In the genomic region with DNA sequence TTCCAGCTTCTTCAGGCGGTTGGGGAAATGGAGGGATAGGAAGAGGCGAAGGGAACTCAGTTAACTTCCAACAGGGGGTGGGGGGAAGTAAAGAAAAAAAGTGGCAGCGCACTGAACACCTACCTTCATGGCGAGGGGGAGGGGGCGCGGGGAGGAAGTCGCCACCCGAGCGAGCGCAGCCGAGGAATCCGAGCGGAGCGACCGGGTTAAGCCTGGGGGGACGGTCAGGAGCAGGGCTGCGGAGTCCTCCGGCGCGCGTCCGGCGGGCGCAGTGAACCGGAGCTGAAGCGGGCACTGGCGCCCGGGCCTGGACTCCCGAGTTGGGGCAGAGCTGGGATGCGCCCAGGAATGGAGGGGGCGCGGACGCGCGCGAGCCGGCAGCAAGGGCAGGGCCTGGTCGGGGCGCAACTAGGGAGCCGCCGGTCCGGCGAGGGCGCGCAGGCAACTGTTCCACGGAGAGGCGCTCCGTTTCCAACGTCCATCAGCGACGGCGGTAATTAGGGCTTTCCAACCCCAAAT, we compare ENCODE assay signal across 8 cellular contexts. TPM values are rescaled to one million over a fixed set of nuclear protein-coding genes. Genes with fewer than 3 reads are reported as not detected.
DNase-seq lines count a peak whose midpoint lies in the region; ATAC-seq, FAIRE-seq and TF ChIP-seq lines count a peak whose summit lies in the region.

TSS of gene WNT5A (minus strand) at position 450 of the 519 bp plus-strand sequence. CDS start at position 129, 321 bp downstream.

- TF ChIP-seq POLR2A in GM18505 (IDR thresholded peaks at IDR 0.05; ENCODE audit: borderline replicate concordance, extremely low read depth, insufficient read depth, insufficient read length), result no peak
- TF ChIP-seq POLR2A in GM12891 (IDR thresholded peaks at IDR 0.05; ENCODE audit: low read depth, low read length), result no peak

- H3K4me3 ChIP-seq in BJ (ENCODE audit: low read depth, low read length) (peak within 1 kb of the TSS; percentile 68), astrocyte of the cerebellum (ENCODE audit: low read depth, low read length) (peak within 1 kb of the TSS; percentile 83)

- H3K27ac Mint-ChIP-seq in IgD-negative memory B cell, result peak within 1 kb of the TSS in 1 of 3 donors; percentile 69
- no peak within 1 kb of the TSS for H3K27ac Mint-ChIP-seq in stimulated activated memory B cell treated with anti-CD40 and anti-IgM and Interleukin-4, amounts not matched to agents 10 μg/mL and 1 μg/mL and 100 μg/mL, for 72 hours

- H3K4me3 Mint-ChIP-seq in IgD-negative memory B cell, result peak within 1 kb of the TSS; percentile 70 to 89 (median 79)
- peak within 1 kb of the TSS; percentile 71 for H3K4me3 Mint-ChIP-seq in stimulated activated memory B cell treated with anti-CD40 and anti-IgM and Interleukin-4, amounts not matched to agents 10 μg/mL and 1 μg/mL and 100 μg/mL, for 72 hours

- TF ChIP-seq CTCF in BJ (IDR thresholded peaks at IDR 0.05; ENCODE audit: insufficient read depth, low read depth, low read length) (no peak), astrocyte of the cerebellum (IDR thresholded peaks at IDR 0.05; ENCODE audit: low read depth, low read length, missing control alignments) (no peak)

- peaks cover 6% of the 10 kb centered on the region for H3K36me3 ChIP-seq in BJ (ENCODE audit: control insufficient read depth, insufficient read depth, low read length)

- CTCF ChIA-PET in BJ (lab: Yijun Ruan, JAX), result interaction anchor here (0.6 to 1.8 kb wide), 7 partner anchors 38 to 298 kb away, joined by 3 to 13 read pairs (median 4); no protein-coding TSS in a partner anchor

- ATAC-seq in stimulated activated memory B cell treated with anti-CD40 and anti-IgM and Interleukin-4, amounts not matched to agents 10 μg/mL and 1 μg/mL and 100 μg/mL, for 72 hours, result no peak
- ATAC-seq in GM18505 (IDR thresholded peaks at IDR 0.05; ENCODE audit: unreplicated experiment) (no peak), GM18867 (IDR thresholded peaks at IDR 0.05; ENCODE audit: unreplicated experiment) (no peak)

- FAIRE-seq in GM12891 (lab: Jason Lieb, UNC), result no peak

- peaks cover 0 to 5% (median 0%) of the 10 kb centered on the region in 3 donors for H3K9me3 Mint-ChIP-seq in IgD-negative memory B cell
- H3K9me3 Mint-ChIP-seq in stimulated activated memory B cell treated with anti-CD40 and anti-IgM and Interleukin-4, amounts not matched to agents 10 μg/mL and 1 μg/mL and 100 μg/mL, for 72 hours, result no peaks in the 10 kb centered on the region

- no peaks in the 10 kb centered on the region for H3K27me3 ChIP-seq in BJ (ENCODE audit: control insufficient read depth, insufficient read depth, low read length)

- no peaks in the 10 kb centered on the region for H3K36me3 Mint-ChIP-seq in IgD-negative memory B cell
- H3K36me3 Mint-ChIP-seq in stimulated activated memory B cell treated with anti-CD40 and anti-IgM and Interleukin-4, amounts not matched to agents 10 μg/mL and 1 μg/mL and 100 μg/mL, for 72 hours, result no peaks in the 10 kb centered on the region

- peaks cover 64% of the 10 kb centered on the region for H3K27me3 Mint-ChIP-seq in IgD-negative memory B cell
- peaks cover 88% of the 10 kb centered on the region for H3K27me3 Mint-ChIP-seq in stimulated activated memory B cell treated with anti-CD40 and anti-IgM and Interleukin-4, amounts not matched to agents 10 μg/mL and 1 μg/mL and 100 μg/mL, for 72 hours

- DNase-seq in BJ (ENCODE audit: low read depth) (no peak), astrocyte of the cerebellum (ENCODE audit: low read depth) (no peak), islet precursor cell (peak; percentile 89), GM12891 (ENCODE audit: insufficient read length, low spot score) (no peak)

- peaks cover 11 to 30% (median 14%) of the 10 kb centered on the region in 3 donors for H3K4me1 Mint-ChIP-seq in IgD-negative memory B cell
- peaks cover 44% of the 10 kb centered on the region for H3K4me1 Mint-ChIP-seq in stimulated activated memory B cell treated with anti-CD40 and anti-IgM and Interleukin-4, amounts not matched to agents 10 μg/mL and 1 μg/mL and 100 μg/mL, for 72 hours

- POLR2A ChIA-PET in BJ (lab: Charles Lee), result interaction anchor here (0.5 to 1.2 kb wide), 5 partner anchors 112 to 619 kb away, joined by 3 to 11 read pairs (median 4); no protein-coding TSS in a partner anchor

- in situ Hi-C loops in astrocyte of the cerebellum (cut with HindIII; ENCODE audit: low sequenced_read_pairs), result loop anchor here (5.0 to 25.0 kb wide), 5 partner anchors 230 to 1050 kb away; no protein-coding TSS in a partner anchor

TF ChIP-seq in GM12891, 5 proteins besides CTCF, POLR2A, EP300 and RAD21:
- TF ChIP-seq POLR2AphosphoS5 (IDR thresholded peaks at IDR 0.05; ENCODE audit: low read depth, low read length) (no peak), TAF1 (IDR thresholded peaks at IDR 0.05; ENCODE audit: low read depth, low read length) (no peak), PAX5 (IDR thresholded peaks at IDR 0.05; ENCODE audit: insufficient read depth, low read length, severe bottlenecking) (no peak), POU2F2 (IDR thresholded peaks at IDR 0.05; ENCODE audit: low read depth, low read length) (no peak), SPI1 (IDR thresholded peaks at IDR 0.05; ENCODE audit: low read depth, low read length) (no peak)
TF ChIP-seq in GM12891: peak in this region for 0.

RNA-seq across cellular contexts. Expression of gene WNT5A, which starts in this region (rescaled TPM):
- 619 and 627 TPM in 2 replicates for polyA plus RNA-seq in BJ (2011; rRNA removed)
- polyA minus RNA-seq in BJ (2011; rRNA and poly(A)+ RNA removed), result 678 and 907 TPM in 2 replicates
- polyA plus RNA-seq in IgD-negative memory B cell, result not detected
- 0.01 TPM for polyA plus RNA-seq in GM12891 (2012; ENCODE audit: low read depth, missing spikeins)

Comparison
In these comparisons a context has a peak if more than half of its experiments do, and no peak if none do; other contexts are left out.
1. RNA of gene WNT5A (polyA plus RNA-seq): 619 to 627 TPM in BJ; not detected in IgD-negative memory B cell (single experiment); every median in the first group is over 100 times any median in the second.